In the genomic region with DNA sequence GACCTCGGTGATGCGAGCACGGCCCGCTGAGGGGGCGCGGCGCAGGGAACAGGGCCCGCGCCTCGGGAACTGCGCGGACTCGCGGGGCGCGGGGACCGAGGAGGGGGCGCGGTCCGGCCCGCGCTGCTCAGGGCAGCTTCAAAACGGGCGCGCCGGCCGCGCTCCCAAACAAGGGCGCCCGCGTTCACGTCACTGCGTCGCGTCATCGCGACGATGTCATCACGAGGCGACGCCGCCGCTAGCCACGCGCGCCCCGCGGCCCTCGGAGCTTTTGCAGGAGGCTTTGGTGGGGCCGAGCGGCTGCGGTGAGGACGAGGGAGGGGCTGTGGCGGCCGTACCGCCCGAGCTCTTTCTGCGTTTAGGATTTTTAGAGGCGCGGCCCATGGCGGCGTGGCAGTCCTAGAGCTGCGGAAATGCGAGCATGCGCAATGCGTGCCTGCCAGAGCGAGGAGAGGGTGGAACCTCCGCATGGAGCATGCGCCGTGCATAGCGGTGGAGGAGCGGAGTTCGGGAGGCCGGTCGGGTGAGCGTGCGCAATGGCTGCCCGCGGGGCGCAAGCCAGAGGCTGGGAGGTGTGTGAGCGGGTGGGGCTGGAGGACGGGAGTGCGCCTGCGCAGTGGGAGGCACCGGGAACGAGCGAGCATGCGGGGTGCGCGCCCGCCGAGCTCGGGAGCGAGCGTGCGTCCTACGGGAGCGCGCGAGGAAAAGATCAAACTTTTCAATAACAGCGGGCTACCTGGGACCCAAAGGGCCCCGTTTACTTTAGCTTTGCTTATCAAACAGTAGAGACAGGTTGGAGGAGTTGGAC, we compare ENCODE assay signal across 1 cellular context.
TF ChIP-seq lines count a peak whose summit lies in the region.

PPP2R3B (minus strand) TSS at position 140 of the 808 bp plus-strand sequence. CDS start 216 bp downstream, outside the sequence.

TF ChIP-seq in HEK293, 187 proteins besides CTCF, POLR2A, EP300 and RAD21 (continued from another document):
- TF ChIP-seq PRDM10 (tag by site-specific recombination; IDR thresholded peaks at IDR 0.05) (no peak), ZNF132 (tag by site-specific recombination; IDR thresholded peaks at IDR 0.05; ENCODE audit: borderline replicate concordance) (no peak), WT1 (tag by site-specific recombination; IDR thresholded peaks at IDR 0.05) (no peak), ZBTB7A (tag by site-specific recombination; IDR thresholded peaks at IDR 0.05; ENCODE audit: low read depth) (no peak), ZFP41 (tag by site-specific recombination; IDR thresholded peaks at IDR 0.05; ENCODE audit: borderline replicate concordance) (no peak), ZNF664 (tag by site-specific recombination; IDR thresholded peaks at IDR 0.05) (no peak), ZNF704 (tag by site-specific recombination; IDR thresholded peaks at IDR 0.05) (no peak), ZBTB17 (tag by site-specific recombination; IDR thresholded peaks at IDR 0.05) (peak; percentile 64), ZFP37 (tag by site-specific recombination; IDR thresholded peaks at IDR 0.05) (no peak), ZNF423 (tag by site-specific recombination; IDR thresholded peaks at IDR 0.05) (no peak), MZF1 (tag by site-specific recombination; IDR thresholded peaks at IDR 0.05; ENCODE audit: borderline replicate concordance) (no peak), BCL11A (tag by site-specific recombination; IDR thresholded peaks at IDR 0.05; ENCODE audit: low read depth) (no peak), ZNF518A (tag by site-specific recombination; conservative IDR thresholded peaks at IDR 0.05; ENCODE audit: low read depth) (no peak), FEZF1 (tag by site-specific recombination; IDR thresholded peaks at IDR 0.05) (no peak), ZNF266 (tag by site-specific recombination; IDR thresholded peaks at IDR 0.05; ENCODE audit: low read depth) (no peak), ZNF473 (tag by site-specific recombination; IDR thresholded peaks at IDR 0.05) (no peak), EGR2 (tag by site-specific recombination; IDR thresholded peaks at IDR 0.05; ENCODE audit: low read depth) (no peak), ZNF791 (tag by site-specific recombination; IDR thresholded peaks at IDR 0.05) (no peak), PRDM1 (tag by site-specific recombination; IDR thresholded peaks at IDR 0.05) (no peak), ZBTB1 (tag by site-specific recombination; IDR thresholded peaks at IDR 0.05) (no peak), GLIS2 (tag by site-specific recombination; IDR thresholded peaks at IDR 0.05) (no peak), ZNF623 (tag by site-specific recombination; IDR thresholded peaks at IDR 0.05) (no peak), SP7 (tag by site-specific recombination; IDR thresholded peaks at IDR 0.05) (peak; percentile 62)
- TF ChIP-seq, protein P1, sequence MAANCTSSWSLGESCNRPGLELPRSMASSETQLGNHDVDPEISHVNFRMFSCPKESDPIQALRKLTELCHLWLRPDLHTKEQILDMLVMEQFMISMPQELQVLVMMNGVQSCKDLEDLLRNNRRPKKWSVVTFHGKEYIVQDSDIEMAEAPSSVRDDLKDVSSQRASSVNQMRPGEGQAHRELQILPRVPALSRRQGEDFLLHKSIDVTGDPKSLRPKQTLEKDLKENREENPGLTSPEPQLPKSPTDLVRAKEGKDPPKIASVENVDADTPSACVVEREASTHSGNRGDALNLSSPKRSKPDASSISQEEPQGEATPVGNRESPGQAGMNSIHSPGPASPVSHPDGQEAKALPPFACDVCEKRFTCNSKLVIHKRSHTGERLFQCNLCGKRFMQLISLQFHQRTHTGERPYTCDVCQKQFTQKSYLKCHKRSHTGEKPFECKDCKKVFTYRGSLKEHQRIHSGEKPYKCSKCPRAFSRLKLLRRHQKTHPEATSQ (tag by site-specific recombination; IDR thresholded peaks at IDR 0.05), result 0 out of 2 replicates have a peak, but pooled peaks have one; percentile 57
- TF ChIP-seq, protein P2, sequence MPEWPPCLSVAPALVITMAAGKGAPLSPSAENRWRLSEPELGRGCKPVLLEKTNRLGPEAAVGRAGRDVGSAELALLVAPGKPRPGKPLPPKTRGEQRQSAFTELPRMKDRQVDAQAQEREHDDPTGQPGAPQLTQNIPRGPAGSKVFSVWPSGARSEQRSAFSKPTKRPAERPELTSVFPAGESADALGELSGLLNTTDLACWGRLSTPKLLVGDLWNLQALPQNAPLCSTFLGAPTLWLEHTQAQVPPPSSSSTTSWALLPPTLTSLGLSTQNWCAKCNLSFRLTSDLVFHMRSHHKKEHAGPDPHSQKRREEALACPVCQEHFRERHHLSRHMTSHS (tag by site-specific recombination; IDR thresholded peaks at IDR 0.05), result no peak
- TF ChIP-seq, protein P3, sequence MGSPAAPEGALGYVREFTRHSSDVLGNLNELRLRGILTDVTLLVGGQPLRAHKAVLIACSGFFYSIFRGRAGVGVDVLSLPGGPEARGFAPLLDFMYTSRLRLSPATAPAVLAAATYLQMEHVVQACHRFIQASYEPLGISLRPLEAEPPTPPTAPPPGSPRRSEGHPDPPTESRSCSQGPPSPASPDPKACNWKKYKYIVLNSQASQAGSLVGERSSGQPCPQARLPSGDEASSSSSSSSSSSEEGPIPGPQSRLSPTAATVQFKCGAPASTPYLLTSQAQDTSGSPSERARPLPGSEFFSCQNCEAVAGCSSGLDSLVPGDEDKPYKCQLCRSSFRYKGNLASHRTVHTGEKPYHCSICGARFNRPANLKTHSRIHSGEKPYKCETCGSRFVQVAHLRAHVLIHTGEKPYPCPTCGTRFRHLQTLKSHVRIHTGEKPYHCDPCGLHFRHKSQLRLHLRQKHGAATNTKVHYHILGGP (tag by site-specific recombination; IDR thresholded peaks at IDR 0.05), result no peak
- TF ChIP-seq, protein P4, sequence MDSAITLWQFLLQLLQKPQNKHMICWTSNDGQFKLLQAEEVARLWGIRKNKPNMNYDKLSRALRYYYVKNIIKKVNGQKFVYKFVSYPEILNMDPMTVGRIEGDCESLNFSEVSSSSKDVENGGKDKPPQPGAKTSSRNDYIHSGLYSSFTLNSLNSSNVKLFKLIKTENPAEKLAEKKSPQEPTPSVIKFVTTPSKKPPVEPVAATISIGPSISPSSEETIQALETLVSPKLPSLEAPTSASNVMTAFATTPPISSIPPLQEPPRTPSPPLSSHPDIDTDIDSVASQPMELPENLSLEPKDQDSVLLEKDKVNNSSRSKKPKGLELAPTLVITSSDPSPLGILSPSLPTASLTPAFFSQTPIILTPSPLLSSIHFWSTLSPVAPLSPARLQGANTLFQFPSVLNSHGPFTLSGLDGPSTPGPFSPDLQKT (IDR thresholded peaks at IDR 0.05; ENCODE audit: borderline replicate concordance, low read depth, low read length), result no peak
- TF ChIP-seq, protein P5, sequence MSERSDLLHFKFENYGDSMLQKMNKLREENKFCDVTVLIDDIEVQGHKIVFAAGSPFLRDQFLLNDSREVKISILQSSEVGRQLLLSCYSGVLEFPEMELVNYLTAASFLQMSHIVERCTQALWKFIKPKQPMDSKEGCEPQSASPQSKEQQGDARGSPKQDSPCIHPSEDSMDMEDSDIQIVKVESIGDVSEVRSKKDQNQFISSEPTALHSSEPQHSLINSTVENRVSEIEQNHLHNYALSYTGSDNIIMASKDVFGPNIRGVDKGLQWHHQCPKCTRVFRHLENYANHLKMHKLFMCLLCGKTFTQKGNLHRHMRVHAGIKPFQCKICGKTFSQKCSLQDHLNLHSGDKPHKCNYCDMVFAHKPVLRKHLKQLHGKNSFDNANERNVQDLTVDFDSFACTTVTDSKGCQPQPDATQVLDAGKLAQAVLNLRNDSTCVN (tag by site-specific recombination; optimal IDR thresholded peaks at IDR 0.05), result peak; percentile 97
